In the genomic region with DNA sequence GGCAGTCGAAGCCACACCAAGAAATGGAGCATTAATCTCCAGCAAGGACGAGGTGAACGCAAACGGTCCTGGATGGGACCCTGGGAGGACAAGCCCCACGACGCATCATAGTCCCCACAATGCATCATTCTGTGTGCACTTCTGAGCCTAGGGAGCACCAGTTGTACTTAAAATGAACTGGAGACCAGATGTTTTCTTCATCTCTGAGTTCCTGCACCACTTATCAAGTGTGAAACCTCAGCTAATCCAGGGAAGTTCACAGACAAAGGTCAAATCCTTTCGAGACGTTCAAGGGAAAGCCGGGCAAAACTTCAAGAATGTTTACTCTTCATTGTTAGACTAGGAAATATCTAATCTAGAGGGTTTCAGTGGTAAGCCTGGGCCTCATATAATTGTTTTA, we compare ENCODE assay signal across 16 cellular contexts. TPM values are rescaled to one million over a fixed set of nuclear protein-coding genes. Genes with fewer than 3 reads are reported as not detected.
"Had no signal": no experiment of that assay in that cellular context is flagged by ENCODE, and none has a peak within 500 bp of the region (broad histone marks: within the 10 kb centered on the region; RNA-seq: fewer than 3 reads in every experiment).

No MANE protein-coding gene starts in this region.

- H3K27ac ChIP-seq: epithelial cell of prostate, prostate gland, SK-N-MC, upper lobe of left lung had no signal

- H3K36me3 ChIP-seq: prostate gland, upper lobe of left lung had no signal

- H3K27me3 ChIP-seq: dorsolateral prefrontal cortex, upper lobe of left lung had no signal

- ATAC-seq: activated CD4-positive, alpha-beta T cell treated with anti-CD3 and anti-CD28 coated beads for 36 hours; left lobe of liver; stimulated activated naive CD8-positive, alpha-beta T cell treated with anti-CD3 and anti-CD28 coated beads, Interleukin-15, amount 100 ng/mL, for 72 hours had no signal

- DNase-seq: activated CD4-positive, alpha-beta T cell treated with anti-CD3 and anti-CD28 coated beads for 36 hours; activated CD4-positive, alpha-beta T cell treated with anti-CD3 and anti-CD28 coated beads, Interleukin-2, amount 50 U/mL, for 48 hours; activated T-cell treated with anti-CD3 and anti-CD28 coated beads for 4 hours; dorsolateral prefrontal cortex; kidney; stimulated activated CD4-positive, alpha-beta T cell treated with anti-CD3 and anti-CD28 coated beads, Interleukin-15, amount 100 ng/mL, for 24 hours; stimulated activated CD4-positive, alpha-beta T cell treated with anti-CD3 and anti-CD28 coated beads, Interleukin-2, amount 100 ng/mL, for 48 hours; stimulated activated naive CD8-positive, alpha-beta T cell treated with anti-CD3 and anti-CD28 coated beads, Interleukin-15, amount 100 ng/mL, for 72 hours; upper lobe of left lung had no signal

- FAIRE-seq: bronchial epithelial cell, kidney, TTC549 had no signal

- H3K4me3 ChIP-seq: dorsolateral prefrontal cortex, prostate gland, SK-N-MC, upper lobe of left lung had no signal

- H3K9me3 ChIP-seq: prostate gland, upper lobe of left lung had no signal

RNA-seq across cellular contexts. Expression of gene PMP22, which starts 4.6 kb away (rescaled TPM):
- polyA plus RNA-seq: neural cell had no signal
